ENCODE assay signal across 8 cellular contexts in the genomic region with DNA sequence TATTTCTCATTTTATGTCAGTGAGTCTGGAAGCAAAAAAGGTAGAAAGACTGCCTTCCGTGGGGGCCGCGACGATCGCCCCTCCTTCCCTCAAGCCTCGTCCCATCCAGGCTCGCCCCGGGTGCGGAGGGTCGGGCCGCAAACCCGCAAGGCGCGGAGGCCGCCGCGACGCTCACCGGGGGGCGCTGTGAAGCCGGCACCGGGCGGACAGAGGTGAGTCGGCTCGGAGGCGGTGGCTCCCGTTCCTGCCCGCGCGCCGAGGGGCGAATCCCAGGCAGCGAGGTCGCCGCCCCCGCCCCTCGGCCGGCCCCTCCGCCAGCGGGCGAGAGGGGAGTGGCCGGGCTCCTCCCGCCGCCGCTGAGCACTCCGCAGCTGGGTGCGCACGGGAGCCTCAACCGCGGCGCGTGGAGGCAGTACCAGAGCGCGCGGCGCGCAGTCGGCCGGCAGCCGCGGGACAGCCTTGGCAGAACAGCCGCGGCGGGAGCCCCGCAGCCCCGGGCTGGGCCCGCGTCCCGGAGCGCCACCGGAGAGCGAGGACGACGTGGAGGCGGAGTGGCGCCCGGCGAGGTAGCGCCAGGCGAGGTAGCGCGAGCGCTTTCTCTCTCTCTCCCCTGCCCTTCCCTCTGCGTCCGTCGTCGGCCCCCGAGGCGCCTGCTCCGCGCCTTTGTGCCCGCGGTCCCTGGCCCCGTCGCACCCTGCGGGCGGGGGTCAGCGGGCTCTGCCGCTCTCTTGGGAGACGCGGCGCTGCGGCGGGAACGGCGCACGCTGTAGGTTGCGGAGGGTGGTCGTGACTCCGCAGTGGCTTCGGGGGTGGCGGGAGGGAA. TPM values are rescaled to one million over a fixed set of nuclear protein-coding genes. Genes with fewer than 3 reads are reported as not detected.
DNase-seq lines count a peak whose midpoint lies in the region; ATAC-seq and TF ChIP-seq lines count a peak whose summit lies in the region.

A gene (plus strand): TSS at position 359 of the 823 bp plus-strand sequence. CDS start 31,492 bp downstream, outside the sequence.

- DNase-seq in GM10266 (ENCODE audit: extremely low spot score) (peak; percentile 50), NCI-H2029 (lab: John Stamatoyannopoulos, UW) (peak; percentile 59), WTC11 (ENCODE audit: low spot score) (peak; percentile 86), chondrocyte (ENCODE audit: low spot score) (no peak), left kidney (ENCODE audit: low read depth, low spot score) (peak; percentile 95), globus pallidus (ENCODE audit: low spot score) (no peak)
- peak; percentile 58 for DNase-seq in stimulated activated CD4-positive, alpha-beta T cell treated with anti-CD3 and anti-CD28 coated beads, Interleukin-4, amount 100 ng/mL, for 24 hours

- ATAC-seq in HG02642 (IDR thresholded peaks at IDR 0.05; ENCODE audit: poor library complexity, unreplicated experiment) (peak; percentile 67), WTC11 (peak; percentile 85)

- H3K27me3 Mint-ChIP-seq in WTC11 (ENCODE audit: low read depth) (no peaks in the 10 kb centered on the region; the same call in 1 of the 2 replicates), chondrocyte (ENCODE audit: low read depth) (no peaks in the 10 kb centered on the region)

- H3K4me3 Mint-ChIP-seq in WTC11 (peak within 1 kb of the TSS; percentile 83), chondrocyte (ENCODE audit: unreplicated experiment) (peak within 1 kb of the TSS; percentile 80)

- H3K27ac Mint-ChIP-seq in WTC11 = peak within 1 kb of the TSS; percentile 91
- H3K27ac Mint-ChIP-seq in chondrocyte (ENCODE audit: unreplicated experiment) = peak within 1 kb of the TSS; percentile 91

- no peaks in the 10 kb centered on the region for H3K9me3 Mint-ChIP-seq in WTC11
- peaks cover 7% of the 10 kb centered on the region for H3K9me3 Mint-ChIP-seq in chondrocyte (ENCODE audit: low read depth)

- H3K4me1 Mint-ChIP-seq in WTC11 (peaks cover 41% of the 10 kb centered on the region), chondrocyte (ENCODE audit: low read depth) (peaks cover 46% of the 10 kb centered on the region)

- TF ChIP-seq CTCF in GM10266 (IDR thresholded peaks at IDR 0.05; ENCODE audit: control insufficient read depth, insufficient read depth, low read depth, missing control alignments) (peak; percentile 31), WTC11 (IDR thresholded peaks at IDR 0.05) (no peak), chondrocyte (IDR thresholded peaks at IDR 0.05) (peak; percentile 81)

- CTCF ChIA-PET in WTC11 (lab: Charles Lee) = interaction anchor here (1.0 to 2.0 kb wide), 5 partner anchors 27 to 294 kb away, joined by 3 to 10 read pairs (median 5); no protein-coding TSS in a partner anchor

- no peaks in the 10 kb centered on the region for H3K36me3 Mint-ChIP-seq in WTC11
- no peaks in the 10 kb centered on the region for H3K36me3 Mint-ChIP-seq in chondrocyte (ENCODE audit: low read depth)

- POLR2A ChIA-PET in WTC11 (lab: Charles Lee) = interaction anchor here (0.7 to 1.2 kb wide), 4 partner anchors 21 to 265 kb away, joined by 3 to 5 read pairs (median 4); a partner anchor contains a TSS

TF ChIP-seq in WTC11, 78 proteins besides CTCF, POLR2A, EP300 and RAD21 (continues in another document):
- TF ChIP-seq ZNF121 (CRISPR knock-in tag; IDR thresholded peaks at IDR 0.05) (no peak), ELF4 (CRISPR knock-in tag; IDR thresholded peaks at IDR 0.05; ENCODE audit: low read depth) (no peak; the same call in 1 of the 2 replicates), JAZF1 (CRISPR knock-in tag; IDR thresholded peaks at IDR 0.05) (no peak), TCF7 (CRISPR knock-in tag; IDR thresholded peaks at IDR 0.05; ENCODE audit: low read depth) (no peak), NFYB (CRISPR knock-in tag; conservative IDR thresholded peaks at IDR 0.05; ENCODE audit: low read depth) (no peak), GTF2I (CRISPR knock-in tag; conservative IDR thresholded peaks at IDR 0.05) (no peak)
- TF ChIP-seq, protein P1, sequence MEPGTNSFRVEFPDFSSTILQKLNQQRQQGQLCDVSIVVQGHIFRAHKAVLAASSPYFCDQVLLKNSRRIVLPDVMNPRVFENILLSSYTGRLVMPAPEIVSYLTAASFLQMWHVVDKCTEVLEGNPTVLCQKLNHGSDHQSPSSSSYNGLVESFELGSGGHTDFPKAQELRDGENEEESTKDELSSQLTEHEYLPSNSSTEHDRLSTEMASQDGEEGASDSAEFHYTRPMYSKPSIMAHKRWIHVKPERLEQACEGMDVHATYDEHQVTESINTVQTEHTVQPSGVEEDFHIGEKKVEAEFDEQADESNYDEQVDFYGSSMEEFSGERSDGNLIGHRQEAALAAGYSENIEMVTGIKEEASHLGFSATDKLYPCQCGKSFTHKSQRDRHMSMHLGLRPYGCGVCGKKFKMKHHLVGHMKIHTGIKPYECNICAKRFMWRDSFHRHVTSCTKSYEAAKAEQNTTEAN (CRISPR knock-in tag; IDR thresholded peaks at IDR 0.05) = no peak
- TF ChIP-seq, protein P2, sequence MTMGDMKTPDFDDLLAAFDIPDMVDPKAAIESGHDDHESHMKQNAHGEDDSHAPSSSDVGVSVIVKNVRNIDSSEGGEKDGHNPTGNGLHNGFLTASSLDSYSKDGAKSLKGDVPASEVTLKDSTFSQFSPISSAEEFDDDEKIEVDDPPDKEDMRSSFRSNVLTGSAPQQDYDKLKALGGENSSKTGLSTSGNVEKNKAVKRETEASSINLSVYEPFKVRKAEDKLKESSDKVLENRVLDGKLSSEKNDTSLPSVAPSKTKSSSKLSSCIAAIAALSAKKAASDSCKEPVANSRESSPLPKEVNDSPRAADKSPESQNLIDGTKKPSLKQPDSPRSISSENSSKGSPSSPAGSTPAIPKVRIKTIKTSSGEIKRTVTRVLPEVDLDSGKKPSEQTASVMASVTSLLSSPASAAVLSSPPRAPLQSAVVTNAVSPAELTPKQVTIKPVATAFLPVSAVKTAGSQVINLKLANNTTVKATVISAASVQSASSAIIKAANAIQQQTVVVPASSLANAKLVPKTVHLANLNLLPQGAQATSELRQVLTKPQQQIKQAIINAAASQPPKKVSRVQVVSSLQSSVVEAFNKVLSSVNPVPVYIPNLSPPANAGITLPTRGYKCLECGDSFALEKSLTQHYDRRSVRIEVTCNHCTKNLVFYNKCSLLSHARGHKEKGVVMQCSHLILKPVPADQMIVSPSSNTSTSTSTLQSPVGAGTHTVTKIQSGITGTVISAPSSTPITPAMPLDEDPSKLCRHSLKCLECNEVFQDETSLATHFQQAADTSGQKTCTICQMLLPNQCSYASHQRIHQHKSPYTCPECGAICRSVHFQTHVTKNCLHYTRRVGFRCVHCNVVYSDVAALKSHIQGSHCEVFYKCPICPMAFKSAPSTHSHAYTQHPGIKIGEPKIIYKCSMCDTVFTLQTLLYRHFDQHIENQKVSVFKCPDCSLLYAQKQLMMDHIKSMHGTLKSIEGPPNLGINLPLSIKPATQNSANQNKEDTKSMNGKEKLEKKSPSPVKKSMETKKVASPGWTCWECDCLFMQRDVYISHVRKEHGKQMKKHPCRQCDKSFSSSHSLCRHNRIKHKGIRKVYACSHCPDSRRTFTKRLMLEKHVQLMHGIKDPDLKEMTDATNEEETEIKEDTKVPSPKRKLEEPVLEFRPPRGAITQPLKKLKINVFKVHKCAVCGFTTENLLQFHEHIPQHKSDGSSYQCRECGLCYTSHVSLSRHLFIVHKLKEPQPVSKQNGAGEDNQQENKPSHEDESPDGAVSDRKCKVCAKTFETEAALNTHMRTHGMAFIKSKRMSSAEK (CRISPR knock-in tag; IDR thresholded peaks at IDR 0.05; ENCODE audit: borderline replicate concordance) = no peak
- TF ChIP-seq, protein P3, sequence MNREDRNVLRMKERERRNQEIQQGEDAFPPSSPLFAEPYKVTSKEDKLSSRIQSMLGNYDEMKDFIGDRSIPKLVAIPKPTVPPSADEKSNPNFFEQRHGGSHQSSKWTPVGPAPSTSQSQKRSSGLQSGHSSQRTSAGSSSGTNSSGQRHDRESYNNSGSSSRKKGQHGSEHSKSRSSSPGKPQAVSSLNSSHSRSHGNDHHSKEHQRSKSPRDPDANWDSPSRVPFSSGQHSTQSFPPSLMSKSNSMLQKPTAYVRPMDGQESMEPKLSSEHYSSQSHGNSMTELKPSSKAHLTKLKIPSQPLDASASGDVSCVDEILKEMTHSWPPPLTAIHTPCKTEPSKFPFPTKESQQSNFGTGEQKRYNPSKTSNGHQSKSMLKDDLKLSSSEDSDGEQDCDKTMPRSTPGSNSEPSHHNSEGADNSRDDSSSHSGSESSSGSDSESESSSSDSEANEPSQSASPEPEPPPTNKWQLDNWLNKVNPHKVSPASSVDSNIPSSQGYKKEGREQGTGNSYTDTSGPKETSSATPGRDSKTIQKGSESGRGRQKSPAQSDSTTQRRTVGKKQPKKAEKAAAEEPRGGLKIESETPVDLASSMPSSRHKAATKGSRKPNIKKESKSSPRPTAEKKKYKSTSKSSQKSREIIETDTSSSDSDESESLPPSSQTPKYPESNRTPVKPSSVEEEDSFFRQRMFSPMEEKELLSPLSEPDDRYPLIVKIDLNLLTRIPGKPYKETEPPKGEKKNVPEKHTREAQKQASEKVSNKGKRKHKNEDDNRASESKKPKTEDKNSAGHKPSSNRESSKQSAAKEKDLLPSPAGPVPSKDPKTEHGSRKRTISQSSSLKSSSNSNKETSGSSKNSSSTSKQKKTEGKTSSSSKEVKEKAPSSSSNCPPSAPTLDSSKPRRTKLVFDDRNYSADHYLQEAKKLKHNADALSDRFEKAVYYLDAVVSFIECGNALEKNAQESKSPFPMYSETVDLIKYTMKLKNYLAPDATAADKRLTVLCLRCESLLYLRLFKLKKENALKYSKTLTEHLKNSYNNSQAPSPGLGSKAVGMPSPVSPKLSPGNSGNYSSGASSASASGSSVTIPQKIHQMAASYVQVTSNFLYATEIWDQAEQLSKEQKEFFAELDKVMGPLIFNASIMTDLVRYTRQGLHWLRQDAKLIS (CRISPR knock-in tag; IDR thresholded peaks at IDR 0.05; ENCODE audit: borderline replicate concordance) = no peak

RNA-seq across cellular contexts. Expression of the gene that starts here (rescaled TPM):
- total RNA-seq in WTC11 (2021) (39.0 to 43.6 TPM (median 43.5 TPM) in 3 replicates), chondrocyte (64.7 to 116 TPM (median 114 TPM) in 3 replicates)

Comparison
In these comparisons a context has a peak if more than half of its experiments do, and no peak if none do; other contexts are left out.
1. DNase-seq: peak in GM10266 (single experiment), NCI-H2029 (single experiment), WTC11 (single experiment), left kidney (single experiment) and stimulated activated CD4-positive, alpha-beta T cell treated with anti-CD3 and anti-CD28 coated beads, Interleukin-4, amount 100 ng/mL, for 24 hours (single experiment); none in chondrocyte (single experiment) and globus pallidus (single experiment).